ENCODE assay signal across 2 cellular contexts in the genomic region with DNA sequence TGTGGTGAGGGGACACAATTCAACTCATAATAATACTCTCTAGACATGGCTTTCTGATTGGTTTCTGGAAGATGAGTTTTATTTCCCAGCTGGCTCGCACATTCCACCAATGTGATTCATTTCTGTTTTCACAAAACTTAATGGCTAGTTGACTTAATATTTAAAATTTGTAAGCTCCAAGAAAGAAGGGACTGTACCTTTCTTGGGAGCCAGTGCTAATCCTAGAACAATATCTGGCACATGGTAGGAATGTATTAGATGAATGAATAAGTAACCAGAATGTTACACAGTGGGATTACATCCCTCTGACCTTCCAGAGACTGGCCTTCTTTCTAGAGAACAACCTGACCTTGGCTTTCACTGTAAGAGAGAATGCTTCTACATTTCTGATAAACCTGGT.
TF ChIP-seq lines count a peak whose summit lies in the region.

No MANE protein-coding gene starts in this region.

TF ChIP-seq in SK-N-SH, 30 proteins besides CTCF, POLR2A, EP300 and RAD21 (continued from another document):
- TF ChIP-seq NRF1 (IDR thresholded peaks at IDR 0.05; ENCODE audit: low read depth, low read length), result no peak
- no peak for TF ChIP-seq RXRA (IDR thresholded peaks at IDR 0.05; ENCODE audit: borderline replicate concordance, low read depth)
- TF ChIP-seq MXI1 (IDR thresholded peaks at IDR 0.05; ENCODE audit: low read depth, low read length), result no peak

TF ChIP-seq in SK-N-SH treated with all-trans-retinoic acid at 6 μM for 48 hours, 23 proteins besides CTCF, POLR2A, EP300 and RAD21 (continued from another document):
- TF ChIP-seq BACH2 (CRISPR knock-in tag; IDR thresholded peaks at IDR 0.05; ENCODE audit: borderline replicate concordance) (no peak), ZNF8 (CRISPR knock-in tag; IDR thresholded peaks at IDR 0.05) (no peak), ZFP30 (CRISPR knock-in tag; IDR thresholded peaks at IDR 0.05) (no peak), SNAI2 (CRISPR knock-in tag; IDR thresholded peaks at IDR 0.05) (no peak), TOX (CRISPR knock-in tag; IDR thresholded peaks at IDR 0.05; ENCODE audit: borderline replicate concordance) (no peak), ISL1 (CRISPR knock-in tag; IDR thresholded peaks at IDR 0.05) (no peak), CSDC2 (CRISPR knock-in tag; IDR thresholded peaks at IDR 0.05) (no peak)
- TF ChIP-seq, protein P1, sequence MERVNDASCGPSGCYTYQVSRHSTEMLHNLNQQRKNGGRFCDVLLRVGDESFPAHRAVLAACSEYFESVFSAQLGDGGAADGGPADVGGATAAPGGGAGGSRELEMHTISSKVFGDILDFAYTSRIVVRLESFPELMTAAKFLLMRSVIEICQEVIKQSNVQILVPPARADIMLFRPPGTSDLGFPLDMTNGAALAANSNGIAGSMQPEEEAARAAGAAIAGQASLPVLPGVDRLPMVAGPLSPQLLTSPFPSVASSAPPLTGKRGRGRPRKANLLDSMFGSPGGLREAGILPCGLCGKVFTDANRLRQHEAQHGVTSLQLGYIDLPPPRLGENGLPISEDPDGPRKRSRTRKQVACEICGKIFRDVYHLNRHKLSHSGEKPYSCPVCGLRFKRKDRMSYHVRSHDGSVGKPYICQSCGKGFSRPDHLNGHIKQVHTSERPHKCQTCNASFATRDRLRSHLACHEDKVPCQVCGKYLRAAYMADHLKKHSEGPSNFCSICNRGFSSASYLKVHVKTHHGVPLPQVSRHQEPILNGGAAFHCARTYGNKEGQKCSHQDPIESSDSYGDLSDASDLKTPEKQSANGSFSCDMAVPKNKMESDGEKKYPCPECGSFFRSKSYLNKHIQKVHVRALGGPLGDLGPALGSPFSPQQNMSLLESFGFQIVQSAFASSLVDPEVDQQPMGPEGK (CRISPR knock-in tag; IDR thresholded peaks at IDR 0.05; ENCODE audit: borderline replicate concordance), result no peak
